ENCODE assay signal across 16 cellular contexts in genomic region chr16:71440669-71441347, GRCh38. TPM values are rescaled to one million over a fixed set of nuclear protein-coding genes. Genes with fewer than 3 reads are reported as not detected.
A peak's percentile ranks its signal among the peaks of the same experiment; 100 is the strongest.
DNase-seq lines count a peak whose midpoint lies in the region; ATAC-seq, FAIRE-seq and TF ChIP-seq lines count a peak whose summit lies in the region.
"Had no signal": no experiment of that assay in that cellular context is flagged by ENCODE, and none has a peak within 500 bp of the region (broad histone marks: within the 10 kb centered on the region; RNA-seq: fewer than 3 reads in every experiment).

No MANE protein-coding gene starts in this region.

- no peak overlapping the region for H3K27ac ChIP-seq in K562 (ENCODE audit: extremely low read depth, low read depth, low read length)
- no peak overlapping the region for H3K27ac ChIP-seq in suprapubic skin
- H3K27ac ChIP-seq: BLaER1 treated with 17β-estradiol and CSF1 and Interleukin-3, amounts not matched to agents 10 nM and 100 nM; spleen had no signal

- H3K36me3 Mint-ChIP-seq in activated naive CD4-positive, alpha-beta T cell treated with anti-CD3 and anti-CD28 coated beads, Interleukin-2, amount 10 ng/mL, durations not matched to agents 7 days and 5 days, result peaks cover 1% of the 10 kb centered on the region
- H3K36me3 Mint-ChIP-seq in progenitor cell of endocrine pancreas (ENCODE audit: insufficient read depth), result no peaks in the 10 kb centered on the region

- intact Hi-C loops in K562 (cut with micrococcal nuclease), result loop anchor here (2.0 kb wide), 1 partner anchor 28 kb away; no protein-coding TSS in a partner anchor

- WGBS in K562 (ENCODE audit: insufficient coverage, low coverage, missing lambda C conversion rate), result 22% methylated on average over 23 of the region's 25 CpGs
- WGBS in suprapubic skin, result 69% methylated on average over 21 of the region's 25 CpGs

- peak; percentile 66 to 77 (median 70) for TF ChIP-seq CTCF in K562 (IDR thresholded peaks at IDR 0.05 in 2 of 3, conservative IDR thresholded peaks at IDR 0.05 in 1 of 3; ENCODE audit: insufficient read depth in 2 of 3, low read depth in 1 of 3, low read length in 3 of 3)
- peak; percentile 47 for TF ChIP-seq CTCF in progenitor cell of endocrine pancreas (IDR thresholded peaks at IDR 0.05; ENCODE audit: unreplicated experiment)
- TF ChIP-seq CTCF in suprapubic skin (IDR thresholded peaks at IDR 0.05), result no peak

- H3K27me3 Mint-ChIP-seq in activated naive CD4-positive, alpha-beta T cell treated with anti-CD3 and anti-CD28 coated beads, Interleukin-2, amount 10 ng/mL, durations not matched to agents 7 days and 5 days, result peaks cover 20% of the 10 kb centered on the region
- H3K27me3 Mint-ChIP-seq in progenitor cell of endocrine pancreas, result peaks cover 28% of the 10 kb centered on the region

- H4K20me1 ChIP-seq in K562 (replicated peaks; ENCODE audit: control insufficient read depth, insufficient read depth, low read length), result no peaks in the 10 kb centered on the region
- H4K20me1 ChIP-seq: BLaER1 treated with 17β-estradiol and CSF1 and Interleukin-3, amounts not matched to agents 10 nM and 100 nM had no signal

- peaks cover 0 to 8% of the 10 kb centered on the region in 2 experiments; a peak in 2 of 5 replicates for H3K4me1 ChIP-seq in K562 (replicated peaks in 1 of 2; ENCODE audit: control insufficient read depth in 2 of 2, insufficient read depth in 2 of 2, low read length in 2 of 2)
- no peaks in the 10 kb centered on the region for H3K4me1 ChIP-seq in suprapubic skin
- H3K4me1 ChIP-seq: spleen had no signal

- H3K9me3 Mint-ChIP-seq in activated naive CD4-positive, alpha-beta T cell treated with anti-CD3 and anti-CD28 coated beads, Interleukin-2, amount 10 ng/mL, durations not matched to agents 7 days and 5 days, result peaks cover 20% of the 10 kb centered on the region
- peaks cover 16% of the 10 kb centered on the region for H3K9me3 Mint-ChIP-seq in progenitor cell of endocrine pancreas (ENCODE audit: low read depth)

- peak; percentile 92 for ATAC-seq in K562
- no peak for ATAC-seq in GM19023 (IDR thresholded peaks at IDR 0.05; ENCODE audit: unreplicated experiment)
- ATAC-seq: naive thymus-derived CD8-positive, alpha-beta T cell had no signal

- H3K9me1 ChIP-seq in K562 (ENCODE audit: control insufficient read depth, insufficient read depth, low read length), result no peaks in the 10 kb centered on the region

- no peak overlapping the region for H3K4me3 Mint-ChIP-seq in activated naive CD4-positive, alpha-beta T cell treated with anti-CD3 and anti-CD28 coated beads, Interleukin-2, amount 10 ng/mL, durations not matched to agents 7 days and 5 days
- no peak overlapping the region for H3K4me3 Mint-ChIP-seq in progenitor cell of endocrine pancreas (ENCODE audit: low read depth)
- H3K4me3 Mint-ChIP-seq: naive thymus-derived CD8-positive, alpha-beta T cell had no signal

- DNase-seq in activated naive CD4-positive, alpha-beta T cell treated with anti-CD3 and anti-CD28 coated beads, Interleukin-2, amount 10 ng/mL, durations not matched to agents 7 days and 5 days, result peak; percentile 28
- DNase-seq in activated naive CD4-positive, alpha-beta T cell (lab: John Stamatoyannopoulos, UW), result no peak
- DNase-seq in HT-29 (ENCODE audit: low spot score) (peak; percentile 36), K562 (ENCODE audit: extremely low read depth in 1 of 4, low spot score in 3 of 4) (peak; percentile 59 to 75 (median 72)), progenitor cell of endocrine pancreas (ENCODE audit: low spot score, unreplicated experiment) (no peak), cerebellar cortex (ENCODE audit: low spot score) (no peak), suprapubic skin (ENCODE audit: low spot score in 2 of 2) (no peak)
- DNase-seq: activated effector memory CD4-positive, alpha-beta T cell treated with Interleukin-2 at 50 U/mL for 16 hours; cerebellar nuclear complex; NCI-H345; spleen had no signal

- H3K27ac Mint-ChIP-seq in activated naive CD4-positive, alpha-beta T cell treated with anti-CD3 and anti-CD28 coated beads, Interleukin-2, amount 10 ng/mL, durations not matched to agents 7 days and 5 days, result no peak overlapping the region
- H3K27ac Mint-ChIP-seq in progenitor cell of endocrine pancreas, result no peak overlapping the region
- H3K27ac Mint-ChIP-seq: naive thymus-derived CD8-positive, alpha-beta T cell had no signal

- H3K9me3 ChIP-seq in K562 (replicated peaks; ENCODE audit: control insufficient read depth, insufficient read depth, low read depth, low read length) (peaks cover 1% of the 10 kb centered on the region; the same call in 1 of the 2 replicates), suprapubic skin (peaks cover 19% of the 10 kb centered on the region)

- no peak overlapping the region for H2AFZ ChIP-seq in K562 (ENCODE audit: low read depth, low read length)

- H3K4me3 ChIP-seq in K562 (no peak overlapping the region), suprapubic skin (no peak overlapping the region)
- H3K4me3 ChIP-seq: BLaER1 treated with 17β-estradiol and CSF1 and Interleukin-3, amounts not matched to agents 10 nM and 100 nM had no signal

- in situ Hi-C loops in K562 (cut with MboI), result no loop called here

- TF ChIP-seq POLR2A in K562 (conservative IDR thresholded peaks at IDR 0.05), result no peak
- TF ChIP-seq POLR2A in suprapubic skin (IDR thresholded peaks at IDR 0.05), result no peak

- peak; percentile 82 for FAIRE-seq in K562 (lab: Jason Lieb, UNC)

- no peak overlapping the region for H3K4me2 ChIP-seq in K562 (ENCODE audit: insufficient read depth, low read length)
- H3K4me2 ChIP-seq: BLaER1 treated with 17β-estradiol and CSF1 and Interleukin-3, amounts not matched to agents 10 nM and 100 nM had no signal

- H3K9ac ChIP-seq in K562 (ENCODE audit: insufficient read depth in 1 of 2, low read depth in 2 of 2, low read length in 2 of 2), result no peak overlapping the region
- H3K9ac ChIP-seq: BLaER1 treated with 17β-estradiol and CSF1 and Interleukin-3, amounts not matched to agents 10 nM and 100 nM had no signal

- no TSS peak for BruUV-seq in K562 (replicated peaks; lab: Mats Ljungman, UMichigan)

- H3K36me3 ChIP-seq in K562 (ENCODE audit: control insufficient read depth, insufficient read depth, low read length), result no peaks in the 10 kb centered on the region
- H3K36me3 ChIP-seq in suprapubic skin, result no peaks in the 10 kb centered on the region
- H3K36me3 ChIP-seq: spleen had no signal

- POLR2A ChIA-PET in K562 (lab: Yijun Ruan, JAX), result no interaction called here

- CTCF ChIA-PET in activated naive CD4-positive, alpha-beta T cell treated with anti-CD3 and anti-CD28 coated beads, Interleukin-2, amount 10 ng/mL, durations not matched to agents 7 days and 5 days (lab: Charles Lee), result interaction anchor here (0.9 kb wide), 1 partner anchor 14 kb away, joined by 4 read pairs; no protein-coding TSS in a partner anchor
- CTCF ChIA-PET in K562 (lab: Yijun Ruan, JAX; ENCODE audit: low intra/inter-chr PET ratio), result interaction anchor here (1.2 to 2.1 kb wide), 2 partner anchors 28 to 59 kb away, joined by 10 to 14 read pairs; no protein-coding TSS in a partner anchor

- TF ChIP-seq EP300 in K562 (IDR thresholded peaks at IDR 0.05; ENCODE audit: low read length) (no peak), suprapubic skin (IDR thresholded peaks at IDR 0.05) (no peak)

- H3K4me1 Mint-ChIP-seq in activated naive CD4-positive, alpha-beta T cell treated with anti-CD3 and anti-CD28 coated beads, Interleukin-2, amount 10 ng/mL, durations not matched to agents 7 days and 5 days, result no peaks in the 10 kb centered on the region
- no peaks in the 10 kb centered on the region for H3K4me1 Mint-ChIP-seq in progenitor cell of endocrine pancreas (ENCODE audit: low read depth)

- peak; percentile 24 to 56; a peak in 3 of 4 replicates for TF ChIP-seq RAD21 in K562 (CRISPR knock-in tag; conservative IDR thresholded peaks at IDR 0.05 in 1 of 2, IDR thresholded peaks at IDR 0.05 in 1 of 2)

- H3K79me2 ChIP-seq in K562 (ENCODE audit: control insufficient read depth, insufficient read depth, low read length), result no peaks in the 10 kb centered on the region

- H3K27me3 ChIP-seq in K562 (ENCODE audit: control insufficient read depth in 2 of 2, insufficient read depth in 2 of 2, low read length in 2 of 2) (peaks cover 10 to 20% of the 10 kb centered on the region in 2 experiments), suprapubic skin (peaks cover 5% of the 10 kb centered on the region)
- H3K27me3 ChIP-seq: BLaER1 treated with 17β-estradiol and CSF1 and Interleukin-3, amounts not matched to agents 10 nM and 100 nM had no signal

RNA-seq across cellular contexts. Expression of gene TLE7, which starts 1.0 kb away (rescaled TPM):
- not detected in 2 replicates for total RNA-seq in HT-29 (2014; rRNA removed; shearing (Covaris generic))
- total RNA-seq in K562 (2011; cell fraction: chromatin; rRNA removed; ENCODE audit: low replicate concordance), result not detected in 2 replicates
- total RNA-seq in K562 (2011; cell fraction: nucleolus; rRNA removed), result not detected in 2 replicates
- total RNA-seq in K562 (2011; cell fraction: nucleoplasm; rRNA removed), result not detected in 2 replicates
- total RNA-seq in K562 (2014; rRNA removed), result not detected in 2 replicates
- total RNA-seq in K562 (2014; rRNA removed; fragmentation: Illumina TruSeq; extraction: Trizol), result not detected in 2 replicates
- not detected in 2 replicates for total RNA-seq in K562 (2015; rRNA removed; fragmentation: Illumina TruSeq; extraction: Trizol)
- not detected in 2 replicates for total RNA-seq in K562 (2021)
- not detected in 2 replicates for polyA plus RNA-seq in K562 (2011; rRNA removed)
- not detected in 2 replicates for polyA plus RNA-seq in K562 (2011; cell fraction: cytosol; rRNA removed)
- polyA plus RNA-seq in K562 (2011; cell fraction: nucleus; rRNA removed), result not detected in 2 replicates
- not detected in 2 replicates for polyA plus RNA-seq in K562 (2012)
- polyA plus RNA-seq in K562 (2014; fragmentation: Illumina TruSeq; extraction: Trizol), result not detected in 2 replicates
- not detected for polyA plus RNA-seq in K562 (2014; fragmentation: Nextera tagmentation; extraction: Ambion mirVana)
- not detected in 2 replicates for polyA plus RNA-seq in K562 (2014; rRNA removed)
- not detected in 2 replicates for polyA minus RNA-seq in K562 (2011; rRNA and poly(A)+ RNA removed)
- polyA minus RNA-seq in K562 (2011; cell fraction: cytosol; rRNA and poly(A)+ RNA removed), result not detected in 2 replicates
- polyA minus RNA-seq in K562 (2011; cell fraction: nucleus; rRNA and poly(A)+ RNA removed), result not detected in 2 replicates
- total RNA-seq in progenitor cell of endocrine pancreas, result not detected in 2 replicates
- total RNA-seq in suprapubic skin, result not detected
- total RNA-seq: kidney epithelial cell; M059J; naive thymus-derived CD8-positive, alpha-beta T cell; spleen had no signal
- polyA plus RNA-seq: naive thymus-derived CD8-positive, alpha-beta T cell; spleen had no signal

RNA-seq across cellular contexts. Expression of gene ZNF23, which starts 21.2 kb away (rescaled TPM):
- 2.9 and 6.5 TPM in 2 replicates for total RNA-seq in HT-29 (2014; rRNA removed; shearing (Covaris generic))
- 14.7 and 18.8 TPM in 2 replicates for total RNA-seq in K562 (2011; cell fraction: chromatin; rRNA removed; ENCODE audit: low replicate concordance)
- total RNA-seq in K562 (2011; cell fraction: nucleolus; rRNA removed), result 5.8 and 9.1 TPM in 2 replicates
- total RNA-seq in K562 (2011; cell fraction: nucleoplasm; rRNA removed), result 15.0 and 29.3 TPM in 2 replicates
- total RNA-seq in K562 (2014; rRNA removed) (7.0 and 7.4 TPM in 2 replicates), K562 (2014; rRNA removed; fragmentation: Illumina TruSeq; extraction: Trizol) (13.4 and 14.6 TPM in 2 replicates), K562 (2015; rRNA removed; fragmentation: Illumina TruSeq; extraction: Trizol) (11.2 and 11.9 TPM in 2 replicates), K562 (2021) (8.6 and 8.7 TPM in 2 replicates), progenitor cell of endocrine pancreas (11.4 and 11.8 TPM in 2 replicates), suprapubic skin (1 to 10 TPM; 2.5 to 5.8 (median 4.8) TPM)
- polyA plus RNA-seq in K562 (2011; rRNA removed) (12.0 and 12.1 TPM in 2 replicates), K562 (2014; fragmentation: Illumina TruSeq; extraction: Trizol) (12.3 and 12.5 TPM in 2 replicates), K562 (2014; fragmentation: Nextera tagmentation; extraction: Ambion mirVana) (1 to 10 TPM; 4.7 to 7.2 TPM), K562 (2014; rRNA removed) (10.9 and 13.2 TPM in 2 replicates)
- polyA plus RNA-seq in K562 (2011; cell fraction: cytosol; rRNA removed), result 5.2 and 5.7 TPM in 2 replicates
- 15.0 and 15.1 TPM in 2 replicates for polyA plus RNA-seq in K562 (2011; cell fraction: nucleus; rRNA removed)
- polyA plus RNA-seq in K562 (2012), result 6.7 and 7.6 TPM in 2 replicates
- 9.5 and 12.9 TPM in 2 replicates for polyA minus RNA-seq in K562 (2011; rRNA and poly(A)+ RNA removed)
- polyA minus RNA-seq in K562 (2011; cell fraction: cytosol; rRNA and poly(A)+ RNA removed), result 2.3 and 3.9 TPM in 2 replicates
- polyA minus RNA-seq in K562 (2011; cell fraction: nucleus; rRNA and poly(A)+ RNA removed), result 4.8 and 8.3 TPM in 2 replicates

RNA-seq across cellular contexts. Expression of gene ZNF19, which starts 48.3 kb away (rescaled TPM):
- 2.3 and 3.5 TPM in 2 replicates for total RNA-seq in HT-29 (2014; rRNA removed; shearing (Covaris generic))
- 7.6 and 11.0 TPM in 2 replicates for total RNA-seq in K562 (2011; cell fraction: chromatin; rRNA removed; ENCODE audit: low replicate concordance)
- total RNA-seq in K562 (2011; cell fraction: nucleolus; rRNA removed), result 4.1 and 4.3 TPM in 2 replicates
- 5.9 and 9.8 TPM in 2 replicates for total RNA-seq in K562 (2011; cell fraction: nucleoplasm; rRNA removed)
- total RNA-seq in K562 (2014; rRNA removed), result 1.1 and 1.8 TPM in 2 replicates
- total RNA-seq in K562 (2014; rRNA removed; fragmentation: Illumina TruSeq; extraction: Trizol), result 2.6 and 3.2 TPM in 2 replicates
- 1.5 and 2.3 TPM in 2 replicates for total RNA-seq in K562 (2015; rRNA removed; fragmentation: Illumina TruSeq; extraction: Trizol)
- total RNA-seq in K562 (2021), result 1.6 and 2.0 TPM in 2 replicates
- polyA plus RNA-seq in K562 (2011; rRNA removed), result 1.3 and 1.7 TPM in 2 replicates
- 0.21 and 0.47 TPM in 2 replicates for polyA plus RNA-seq in K562 (2011; cell fraction: cytosol; rRNA removed)
- 2.5 and 4.8 TPM in 2 replicates for polyA plus RNA-seq in K562 (2011; cell fraction: nucleus; rRNA removed)
- 0.89 and 1.6 TPM in 2 replicates for polyA plus RNA-seq in K562 (2012)
- 1.2 and 2.4 TPM in 2 replicates for polyA plus RNA-seq in K562 (2014; fragmentation: Illumina TruSeq; extraction: Trizol)
- 1 to 10 TPM; 1.8 to 2.8 TPM for polyA plus RNA-seq in K562 (2014; fragmentation: Nextera tagmentation; extraction: Ambion mirVana)
- polyA plus RNA-seq in K562 (2014; rRNA removed), result 0.58 and 1.2 TPM in 2 replicates
- polyA minus RNA-seq in K562 (2011; rRNA and poly(A)+ RNA removed), result 3.0 and 5.2 TPM in 2 replicates
- 1.1 TPM in 1 of 2 replicates, not detected in the other for polyA minus RNA-seq in K562 (2011; cell fraction: cytosol; rRNA and poly(A)+ RNA removed)
- polyA minus RNA-seq in K562 (2011; cell fraction: nucleus; rRNA and poly(A)+ RNA removed), result 3.0 and 4.3 TPM in 2 replicates
- 15.7 and 17.1 TPM in 2 replicates for total RNA-seq in progenitor cell of endocrine pancreas
- 10 to 100 TPM in 1 of 4 donors, 1 to 10 TPM in 2, under 1 TPM in 1; 0.87 to 10.4 (median 5.3) TPM for total RNA-seq in suprapubic skin

Comparison
In these comparisons a context has a peak if more than half of its experiments do, and no peak if none do; other contexts are left out.
1. DNase-seq: peak in activated naive CD4-positive, alpha-beta T cell treated with anti-CD3 and anti-CD28 coated beads, Interleukin-2, amount 10 ng/mL, durations not matched to agents 7 days and 5 days (single experiment), HT-29 (single experiment) and K562 (4 of 4); none in activated naive CD4-positive, alpha-beta T cell (0 of 4), progenitor cell of endocrine pancreas (single experiment), cerebellar cortex (single experiment) and suprapubic skin (0 of 2).
2. CTCF ChIP-seq: peak in K562 (3 of 3) and progenitor cell of endocrine pancreas (single experiment); none in suprapubic skin (0 of 2).